In genomic region chr1:14514760-14515159, GRCh38 we compare ENCODE assay signal across 23 cellular contexts.
"Had no signal": no experiment of that assay in that cellular context is flagged by ENCODE, and none has a peak within 500 bp of the region (broad histone marks: within the 10 kb centered on the region; RNA-seq: fewer than 3 reads in every experiment).

No MANE protein-coding gene starts in this region.

- H3K4me2 ChIP-seq: neural progenitor cell had no signal

- H3K9ac ChIP-seq: neural progenitor cell had no signal

- DNase-seq: cortex of kidney; effector memory CD8-positive, alpha-beta T cell; gastrocnemius medialis; head of caudate nucleus; kidney; mesenchymal stem cell; mucosa of descending colon; naive B cell; nucleus accumbens; sigmoid colon; stimulated activated CD4-positive, alpha-beta T cell treated with anti-CD3 and anti-CD28 coated beads, Interleukin-2, amount 100 ng/mL, for 24 hours; stimulated activated CD4-positive, alpha-beta T cell treated with anti-CD3 and anti-CD28 coated beads, Interleukin-4, amount 100 ng/mL, for 24 hours; stimulated activated naive CD4-positive, alpha-beta T cell treated with Interleukin-2 at 50 U/mL for 16 hours; stomach; thyroid gland; trophoblast cell had no signal

- H3K9me3 ChIP-seq: gastrocnemius medialis, mucosa of descending colon, prostate gland, right atrium auricular region, sigmoid colon, stomach, thyroid gland, vagina had no signal

- H2AFZ ChIP-seq: neural progenitor cell had no signal

- H3K27ac ChIP-seq: gastrocnemius medialis, neural progenitor cell, prostate gland, right atrium auricular region, sigmoid colon, stomach, thyroid gland, vagina had no signal

- H3K27me3 ChIP-seq: gastrocnemius medialis, neural progenitor cell, right atrium auricular region, sigmoid colon, stomach, thyroid gland, vagina had no signal

- ATAC-seq: effector memory CD8-positive, alpha-beta T cell; gastrocnemius medialis; left lobe of liver; mucosa of descending colon; stimulated activated effector memory CD8-positive, alpha-beta T cell treated with anti-CD3 and anti-CD28 coated beads, Interleukin-12 subunit alpha, Interleukin-12 subunit beta, amount 100 ng/mL, for 72 hours had no signal

- H3K4me1 ChIP-seq: gastrocnemius medialis, prostate gland, thyroid gland had no signal

- H3K36me3 ChIP-seq: gastrocnemius medialis, neural progenitor cell, prostate gland, right atrium auricular region, sigmoid colon, stomach, thyroid gland, vagina had no signal

- H3K4me3 ChIP-seq: gastrocnemius medialis, lung, mucosa of descending colon, neural progenitor cell, prostate gland, right atrium auricular region, sigmoid colon, stomach, thyroid gland, vagina had no signal
